Comparison of ENCODE assay signal across 1 cellular context in the genomic region with DNA sequence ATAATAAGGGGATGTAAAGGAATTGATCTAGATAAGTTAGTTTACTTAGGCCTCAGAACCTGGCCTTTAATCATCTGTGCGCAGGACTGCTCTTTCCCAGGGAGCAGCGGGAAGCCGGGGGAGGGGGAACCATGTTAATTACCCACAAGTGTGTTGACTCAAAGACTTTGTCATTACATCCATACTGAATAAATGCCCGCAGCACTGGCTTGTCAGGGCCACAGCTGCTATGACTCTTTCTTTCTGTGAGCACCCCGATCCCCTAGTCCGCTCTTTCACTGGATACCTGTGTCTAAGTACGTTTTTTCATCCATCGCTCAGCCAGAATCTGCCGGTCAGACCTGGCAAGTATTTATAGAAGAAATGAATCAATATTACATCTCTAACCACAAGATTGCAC.
TF ChIP-seq lines count a peak whose summit lies in the region.

No MANE protein-coding gene starts in this region.

TF ChIP-seq in HepG2, 621 proteins besides CTCF, POLR2A, EP300 and RAD21 (continued from another document):
- TF ChIP-seq, protein P1, sequence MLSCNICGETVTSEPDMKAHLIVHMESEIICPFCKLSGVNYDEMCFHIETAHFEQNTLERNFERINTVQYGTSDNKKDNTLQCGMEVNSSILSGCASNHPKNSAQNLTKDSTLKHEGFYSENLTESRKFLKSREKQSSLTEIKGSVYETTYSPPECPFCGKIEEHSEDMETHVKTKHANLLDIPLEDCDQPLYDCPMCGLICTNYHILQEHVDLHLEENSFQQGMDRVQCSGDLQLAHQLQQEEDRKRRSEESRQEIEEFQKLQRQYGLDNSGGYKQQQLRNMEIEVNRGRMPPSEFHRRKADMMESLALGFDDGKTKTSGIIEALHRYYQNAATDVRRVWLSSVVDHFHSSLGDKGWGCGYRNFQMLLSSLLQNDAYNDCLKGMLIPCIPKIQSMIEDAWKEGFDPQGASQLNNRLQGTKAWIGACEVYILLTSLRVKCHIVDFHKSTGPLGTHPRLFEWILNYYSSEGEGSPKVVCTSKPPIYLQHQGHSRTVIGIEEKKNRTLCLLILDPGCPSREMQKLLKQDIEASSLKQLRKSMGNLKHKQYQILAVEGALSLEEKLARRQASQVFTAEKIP (CRISPR knock-in tag; IDR thresholded peaks at IDR 0.05; ENCODE audit: borderline replicate concordance): no peak
- TF ChIP-seq REPIN1 (CRISPR knock-in tag; IDR thresholded peaks at IDR 0.05; ENCODE audit: borderline replicate concordance, low read depth): no peak
